2 cellular contexts compared by ENCODE assay signal in the genomic region with DNA sequence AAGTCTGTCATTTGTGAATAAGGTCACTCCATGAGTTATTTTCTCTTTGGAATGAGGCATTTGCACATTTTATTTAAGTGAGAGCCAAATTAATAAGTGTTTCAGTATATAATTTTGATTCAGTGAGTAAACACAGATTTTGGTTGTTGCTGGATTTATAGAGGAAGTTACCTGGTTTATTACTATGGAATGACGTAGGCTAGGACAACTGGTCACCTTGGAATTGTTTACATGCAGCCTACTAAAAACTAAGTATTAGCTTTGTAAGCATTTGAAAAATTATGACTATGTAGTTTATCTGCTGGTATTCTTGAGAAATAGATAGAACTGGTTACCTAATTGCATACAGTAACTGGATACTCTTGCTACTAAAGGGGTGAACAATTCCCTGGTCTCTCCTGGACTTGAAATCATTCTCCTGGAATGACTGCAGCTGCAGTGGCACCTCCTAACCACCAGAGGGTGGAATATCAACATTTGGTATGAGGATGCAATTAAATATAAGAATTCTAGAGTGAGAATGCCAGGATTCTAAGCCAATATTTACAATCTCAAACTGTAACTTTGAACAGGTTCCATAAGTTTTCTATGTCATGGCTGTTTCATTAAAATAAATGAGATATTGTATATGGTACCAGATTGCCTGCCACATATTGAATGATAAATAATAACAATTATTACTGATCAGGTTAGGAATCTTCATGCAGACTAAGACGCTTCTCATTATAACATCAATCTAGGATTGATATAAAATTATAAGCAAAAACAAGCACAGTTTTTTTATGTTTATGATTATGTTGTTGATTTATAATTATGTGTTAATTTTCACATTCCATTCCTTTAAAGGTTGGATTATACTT.
TF ChIP-seq lines count a peak whose summit lies in the region.

No MANE protein-coding gene starts in this region.

TF ChIP-seq in GM23338, 12 proteins besides CTCF, POLR2A, EP300 and RAD21 (continued from another document):
- TF ChIP-seq ETS1 (IDR thresholded peaks at IDR 0.05): no peak
- no peak for TF ChIP-seq POLR2AphosphoS5 (IDR thresholded peaks at IDR 0.05; ENCODE audit: low read depth)
- TF ChIP-seq, protein P1, sequence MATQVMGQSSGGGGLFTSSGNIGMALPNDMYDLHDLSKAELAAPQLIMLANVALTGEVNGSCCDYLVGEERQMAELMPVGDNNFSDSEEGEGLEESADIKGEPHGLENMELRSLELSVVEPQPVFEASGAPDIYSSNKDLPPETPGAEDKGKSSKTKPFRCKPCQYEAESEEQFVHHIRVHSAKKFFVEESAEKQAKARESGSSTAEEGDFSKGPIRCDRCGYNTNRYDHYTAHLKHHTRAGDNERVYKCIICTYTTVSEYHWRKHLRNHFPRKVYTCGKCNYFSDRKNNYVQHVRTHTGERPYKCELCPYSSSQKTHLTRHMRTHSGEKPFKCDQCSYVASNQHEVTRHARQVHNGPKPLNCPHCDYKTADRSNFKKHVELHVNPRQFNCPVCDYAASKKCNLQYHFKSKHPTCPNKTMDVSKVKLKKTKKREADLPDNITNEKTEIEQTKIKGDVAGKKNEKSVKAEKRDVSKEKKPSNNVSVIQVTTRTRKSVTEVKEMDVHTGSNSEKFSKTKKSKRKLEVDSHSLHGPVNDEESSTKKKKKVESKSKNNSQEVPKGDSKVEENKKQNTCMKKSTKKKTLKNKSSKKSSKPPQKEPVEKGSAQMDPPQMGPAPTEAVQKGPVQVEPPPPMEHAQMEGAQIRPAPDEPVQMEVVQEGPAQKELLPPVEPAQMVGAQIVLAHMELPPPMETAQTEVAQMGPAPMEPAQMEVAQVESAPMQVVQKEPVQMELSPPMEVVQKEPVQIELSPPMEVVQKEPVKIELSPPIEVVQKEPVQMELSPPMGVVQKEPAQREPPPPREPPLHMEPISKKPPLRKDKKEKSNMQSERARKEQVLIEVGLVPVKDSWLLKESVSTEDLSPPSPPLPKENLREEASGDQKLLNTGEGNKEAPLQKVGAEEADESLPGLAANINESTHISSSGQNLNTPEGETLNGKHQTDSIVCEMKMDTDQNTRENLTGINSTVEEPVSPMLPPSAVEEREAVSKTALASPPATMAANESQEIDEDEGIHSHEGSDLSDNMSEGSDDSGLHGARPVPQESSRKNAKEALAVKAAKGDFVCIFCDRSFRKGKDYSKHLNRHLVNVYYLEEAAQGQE (IDR thresholded peaks at IDR 0.05; ENCODE audit: unreplicated experiment): no peak
- TF ChIP-seq, protein P2, sequence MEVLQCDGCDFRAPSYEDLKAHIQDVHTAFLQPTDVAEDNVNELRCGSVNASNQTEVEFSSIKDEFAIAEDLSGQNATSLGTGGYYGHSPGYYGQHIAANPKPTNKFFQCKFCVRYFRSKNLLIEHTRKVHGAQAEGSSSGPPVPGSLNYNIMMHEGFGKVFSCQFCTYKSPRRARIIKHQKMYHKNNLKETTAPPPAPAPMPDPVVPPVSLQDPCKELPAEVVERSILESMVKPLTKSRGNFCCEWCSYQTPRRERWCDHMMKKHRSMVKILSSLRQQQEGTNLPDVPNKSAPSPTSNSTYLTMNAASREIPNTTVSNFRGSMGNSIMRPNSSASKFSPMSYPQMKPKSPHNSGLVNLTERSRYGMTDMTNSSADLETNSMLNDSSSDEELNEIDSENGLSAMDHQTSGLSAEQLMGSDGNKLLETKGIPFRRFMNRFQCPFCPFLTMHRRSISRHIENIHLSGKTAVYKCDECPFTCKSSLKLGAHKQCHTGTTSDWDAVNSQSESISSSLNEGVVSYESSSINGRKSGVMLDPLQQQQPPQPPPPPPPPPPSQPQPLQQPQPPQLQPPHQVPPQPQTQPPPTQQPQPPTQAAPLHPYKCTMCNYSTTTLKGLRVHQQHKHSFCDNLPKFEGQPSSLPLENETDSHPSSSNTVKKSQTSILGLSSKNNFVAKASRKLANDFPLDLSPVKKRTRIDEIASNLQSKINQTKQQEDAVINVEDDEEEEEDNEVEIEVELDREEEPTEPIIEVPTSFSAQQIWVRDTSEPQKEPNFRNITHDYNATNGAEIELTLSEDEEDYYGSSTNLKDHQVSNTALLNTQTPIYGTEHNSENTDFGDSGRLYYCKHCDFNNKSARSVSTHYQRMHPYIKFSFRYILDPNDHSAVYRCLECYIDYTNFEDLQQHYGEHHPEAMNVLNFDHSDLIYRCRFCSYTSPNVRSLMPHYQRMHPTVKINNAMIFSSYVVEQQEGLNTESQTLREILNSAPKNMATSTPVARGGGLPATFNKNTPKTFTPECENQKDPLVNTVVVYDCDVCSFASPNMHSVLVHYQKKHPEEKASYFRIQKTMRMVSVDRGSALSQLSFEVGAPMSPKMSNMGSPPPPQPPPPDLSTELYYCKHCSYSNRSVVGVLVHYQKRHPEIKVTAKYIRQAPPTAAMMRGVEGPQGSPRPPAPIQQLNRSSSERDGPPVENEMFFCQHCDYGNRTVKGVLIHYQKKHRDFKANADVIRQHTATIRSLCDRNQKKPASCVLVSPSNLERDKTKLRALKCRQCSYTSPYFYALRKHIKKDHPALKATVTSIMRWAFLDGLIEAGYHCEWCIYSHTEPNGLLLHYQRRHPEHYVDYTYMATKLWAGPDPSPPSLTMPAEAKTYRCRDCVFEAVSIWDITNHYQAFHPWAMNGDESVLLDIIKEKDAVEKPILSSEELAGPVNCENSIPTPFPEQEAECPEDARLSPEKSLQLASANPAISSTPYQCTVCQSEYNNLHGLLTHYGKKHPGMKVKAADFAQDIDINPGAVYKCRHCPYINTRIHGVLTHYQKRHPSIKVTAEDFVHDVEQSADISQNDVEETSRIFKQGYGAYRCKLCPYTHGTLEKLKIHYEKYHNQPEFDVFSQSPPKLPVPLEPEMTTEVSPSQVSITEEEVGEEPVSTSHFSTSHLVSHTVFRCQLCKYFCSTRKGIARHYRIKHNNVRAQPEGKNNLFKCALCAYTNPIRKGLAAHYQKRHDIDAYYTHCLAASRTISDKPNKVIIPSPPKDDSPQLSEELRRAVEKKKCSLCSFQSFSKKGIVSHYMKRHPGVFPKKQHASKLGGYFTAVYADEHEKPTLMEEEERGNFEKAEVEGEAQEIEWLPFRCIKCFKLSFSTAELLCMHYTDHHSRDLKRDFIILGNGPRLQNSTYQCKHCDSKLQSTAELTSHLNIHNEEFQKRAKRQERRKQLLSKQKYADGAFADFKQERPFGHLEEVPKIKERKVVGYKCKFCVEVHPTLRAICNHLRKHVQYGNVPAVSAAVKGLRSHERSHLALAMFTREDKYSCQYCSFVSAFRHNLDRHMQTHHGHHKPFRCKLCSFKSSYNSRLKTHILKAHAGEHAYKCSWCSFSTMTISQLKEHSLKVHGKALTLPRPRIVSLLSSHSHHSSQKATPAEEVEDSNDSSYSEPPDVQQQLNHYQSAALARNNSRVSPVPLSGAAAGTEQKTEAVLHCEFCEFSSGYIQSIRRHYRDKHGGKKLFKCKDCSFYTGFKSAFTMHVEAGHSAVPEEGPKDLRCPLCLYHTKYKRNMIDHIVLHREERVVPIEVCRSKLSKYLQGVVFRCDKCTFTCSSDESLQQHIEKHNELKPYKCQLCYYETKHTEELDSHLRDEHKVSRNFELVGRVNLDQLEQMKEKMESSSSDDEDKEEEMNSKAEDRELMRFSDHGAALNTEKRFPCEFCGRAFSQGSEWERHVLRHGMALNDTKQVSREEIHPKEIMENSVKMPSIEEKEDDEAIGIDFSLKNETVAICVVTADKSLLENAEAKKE (CRISPR knock-in tag; IDR thresholded peaks at IDR 0.05): no peak
- no peak for TF ChIP-seq CREB1 (CRISPR knock-in tag; IDR thresholded peaks at IDR 0.05; ENCODE audit: low read depth)
TF ChIP-seq in GM23338: peak in this region for 0.

TF ChIP-seq in liver, 16 proteins besides CTCF, POLR2A, EP300 and RAD21:
- TF ChIP-seq, protein P1 (IDR thresholded peaks at IDR 0.05): no peak
- TF ChIP-seq HNF4G (IDR thresholded peaks at IDR 0.05) (no peak), RXRA (IDR thresholded peaks at IDR 0.05) (no peak), TAF1 (conservative IDR thresholded peaks at IDR 0.05) (no peak), HNF4A (conservative IDR thresholded peaks at IDR 0.05) (no peak)
